Comparison of ENCODE assay signal across 1 cellular context in genomic region chr11:2686360-2687222, GRCh38.
A peak's percentile ranks its signal among the peaks of the same experiment; 100 is the strongest.
TF ChIP-seq lines count a peak whose summit lies in the region.

No MANE protein-coding gene starts in this region.

TF ChIP-seq in K562, 482 proteins besides CTCF, POLR2A, EP300 and RAD21 (continued from another document):
- TF ChIP-seq ZNF592 (IDR thresholded peaks at IDR 0.05) (no peak), FOS (IDR thresholded peaks at IDR 0.05; ENCODE audit: extremely low read depth, insufficient read length) (no peak), RBFOX2 (IDR thresholded peaks at IDR 0.05; ENCODE audit: low read depth, low read length) (0 out of 2 replicates have a peak, but pooled peaks have one; percentile 16), ZNF655 (CRISPR knock-in tag; IDR thresholded peaks at IDR 0.05) (no peak)
